24 cellular contexts compared by ENCODE assay signal in the genomic region with DNA sequence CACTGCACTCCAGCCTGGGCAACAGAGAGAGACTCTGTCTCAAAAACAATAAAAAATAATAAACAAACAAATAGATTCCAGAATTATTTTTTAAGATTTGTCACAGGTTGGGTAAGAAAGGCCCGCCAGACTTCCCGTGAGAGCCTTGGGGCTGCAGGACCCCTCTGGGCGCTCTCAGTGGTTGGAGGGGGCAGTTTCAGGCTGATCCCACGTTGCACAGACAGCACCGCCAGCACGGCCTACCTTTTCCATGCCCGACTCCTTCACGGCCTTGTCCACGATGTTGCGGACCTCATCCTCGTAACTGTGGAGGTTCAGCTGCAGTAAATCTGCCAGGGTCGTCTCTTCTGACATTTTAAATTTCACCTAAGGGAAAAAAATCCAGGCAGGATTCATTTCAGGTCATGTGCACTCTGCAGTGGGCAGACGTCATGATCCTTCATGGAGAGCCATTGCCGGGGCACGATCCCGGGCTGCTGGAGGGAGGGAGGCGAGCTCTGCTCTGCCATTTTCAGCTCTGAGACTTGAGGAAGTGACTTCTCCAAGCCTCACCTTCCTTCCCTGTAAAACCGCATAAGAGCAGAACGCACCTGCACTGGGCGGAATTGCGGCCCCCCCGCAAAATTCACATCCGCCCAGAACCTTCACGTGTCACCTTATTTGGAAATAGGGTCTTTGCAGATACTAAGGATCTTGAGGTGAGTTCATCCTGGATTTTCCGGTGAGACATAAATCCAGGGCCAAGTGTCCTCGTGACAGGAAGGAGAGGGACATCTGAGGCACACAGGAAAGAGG.
"Had no signal": no experiment of that assay in that cellular context is flagged by ENCODE, and none has a peak within 500 bp of the region (broad histone marks: within the 10 kb centered on the region; RNA-seq: fewer than 3 reads in every experiment).

No MANE protein-coding gene starts in this region.

- H3K4me3 Mint-ChIP-seq: activated CD4-positive, alpha-beta memory T cell treated with anti-CD3 and anti-CD28 coated beads for 36 hours; activated CD4-positive, alpha-beta T cell treated with anti-CD3 and anti-CD28 coated beads, Interleukin-2, amount 10 ng/mL, durations not matched to agents 7 days and 5 days; activated naive CD8-positive, alpha-beta T cell treated with anti-CD3 and anti-CD28 coated beads for 36 hours; activated T-cell treated with anti-CD3 and anti-CD28 coated beads, Interleukin-2, amount 50 U/mL, for 4 hours had no signal

- H3K36me3 Mint-ChIP-seq: activated CD4-positive, alpha-beta memory T cell treated with anti-CD3 and anti-CD28 coated beads for 36 hours; activated naive CD8-positive, alpha-beta T cell treated with anti-CD3 and anti-CD28 coated beads for 36 hours had no signal

- H3K4me1 Mint-ChIP-seq: activated CD4-positive, alpha-beta T cell treated with anti-CD3 and anti-CD28 coated beads, Interleukin-2, amount 10 ng/mL, durations not matched to agents 7 days and 5 days; activated naive CD8-positive, alpha-beta T cell treated with anti-CD3 and anti-CD28 coated beads for 36 hours had no signal

- H3K4me1 ChIP-seq: Peyer's patch had no signal

- DNase-seq: activated CD4-positive, alpha-beta memory T cell treated with anti-CD3 and anti-CD28 coated beads for 36 hours; activated CD4-positive, alpha-beta T cell treated with anti-CD3 and anti-CD28 coated beads, Interleukin-2, amount 10 ng/mL, durations not matched to agents 7 days and 5 days; activated CD4-positive, CD25-positive, alpha-beta regulatory T cell; activated CD8-positive, alpha-beta memory T cell treated with anti-CD3 and anti-CD28 coated beads for 24 hours; activated effector memory CD4-positive, alpha-beta T cell treated with anti-CD3 and anti-CD28 coated beads, Interleukin-2, amount 50 U/mL, for 16 hours; activated naive CD4-positive, alpha-beta T cell treated with Interleukin-2 at 50 U/mL for 16 hours; activated naive CD8-positive, alpha-beta T cell treated with anti-CD3 and anti-CD28 coated beads for 36 hours; activated T-cell treated with anti-CD3 and anti-CD28 coated beads, Interleukin-2, amount 50 U/mL, for 4 hours; caudate nucleus; NCI-H1092; NCI-H1417; NCI-H1930; NCI-H2171; NCI-H2227 treated with DMSO at 0.1 percent for 48 hours; NCI-H526; NCI-H82; Peyer's patch; Right ventricle myocardium superior; SJCRH30; SK-N-SH; T-helper 1 cell had no signal

- H3K27ac ChIP-seq: KMS-11, Peyer's patch, RWPE1, SJCRH30, VCaP had no signal

- H3K9me2 ChIP-seq: SK-N-SH had no signal

- ATAC-seq: activated T-cell treated with anti-CD3 and anti-CD28 coated beads, Interleukin-2, amount 50 U/mL, for 4 hours had no signal

- H3K9me3 Mint-ChIP-seq: activated CD4-positive, alpha-beta memory T cell treated with anti-CD3 and anti-CD28 coated beads for 36 hours; activated CD4-positive, alpha-beta T cell treated with anti-CD3 and anti-CD28 coated beads, Interleukin-2, amount 10 ng/mL, durations not matched to agents 7 days and 5 days; activated naive CD8-positive, alpha-beta T cell treated with anti-CD3 and anti-CD28 coated beads for 36 hours; activated T-cell treated with anti-CD3 and anti-CD28 coated beads, Interleukin-2, amount 50 U/mL, for 4 hours had no signal

- H3K36me3 ChIP-seq: Peyer's patch, SJCRH30 had no signal

- H3K9me3 ChIP-seq: Peyer's patch, SJCRH30, SK-N-SH had no signal

- H3K4me3 ChIP-seq: Peyer's patch, SJCRH30 had no signal

- H3K4me2 ChIP-seq: KMS-11, SK-N-SH had no signal

- H3K27me3 Mint-ChIP-seq: activated CD4-positive, alpha-beta memory T cell treated with anti-CD3 and anti-CD28 coated beads for 36 hours; activated naive CD8-positive, alpha-beta T cell treated with anti-CD3 and anti-CD28 coated beads for 36 hours had no signal

- H3K27ac Mint-ChIP-seq: activated CD4-positive, alpha-beta memory T cell treated with anti-CD3 and anti-CD28 coated beads for 36 hours; activated CD4-positive, alpha-beta T cell treated with anti-CD3 and anti-CD28 coated beads, Interleukin-2, amount 10 ng/mL, durations not matched to agents 7 days and 5 days; activated naive CD8-positive, alpha-beta T cell treated with anti-CD3 and anti-CD28 coated beads for 36 hours had no signal

- H3K27me3 ChIP-seq: Peyer's patch, SJCRH30 had no signal

- H3K9ac ChIP-seq: KMS-11, SK-N-SH had no signal
